Comparison of ENCODE assay signal across 8 cellular contexts in the genomic region with DNA sequence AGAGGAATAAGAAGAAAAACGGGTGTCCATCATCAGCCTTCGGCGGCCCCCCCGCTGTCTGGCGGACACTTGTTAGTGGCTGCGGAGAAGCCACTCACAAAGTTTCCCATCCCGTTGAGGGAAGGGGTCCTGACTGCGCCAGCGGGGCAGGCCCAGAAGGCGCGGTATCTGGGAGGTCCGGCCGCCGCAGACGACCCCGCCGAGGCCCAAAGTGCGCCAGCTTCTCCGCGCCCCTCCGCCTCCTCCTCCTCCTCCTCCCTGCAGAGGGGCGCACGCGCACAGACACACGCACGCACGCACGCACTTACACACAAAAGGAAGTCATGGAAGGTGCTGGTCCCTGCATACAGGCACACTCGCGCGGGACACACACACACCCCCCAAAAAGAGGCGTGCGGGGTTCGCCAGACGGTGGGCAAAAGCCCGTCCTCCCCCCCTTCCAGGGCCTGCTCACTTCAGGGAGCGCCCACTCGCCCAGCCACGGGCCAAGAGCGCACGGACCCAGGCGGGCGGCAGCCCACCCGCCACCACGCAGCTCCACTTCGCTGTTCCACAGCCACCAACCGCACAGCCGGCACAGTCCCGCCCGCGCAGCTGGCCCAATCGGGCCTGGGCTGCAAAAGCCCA. TPM values are rescaled to one million over a fixed set of nuclear protein-coding genes. Genes with fewer than 3 reads are reported as not detected.
DNase-seq lines count a peak whose midpoint lies in the region; ATAC-seq lines count a peak whose summit lies in the region.

No MANE protein-coding gene starts in this region.

- peak; percentile 58 for ATAC-seq in GM18907 (IDR thresholded peaks at IDR 0.05; ENCODE audit: unreplicated experiment)

- 57 to 68% methylated on average over 30 to 39 of the region's 52 CpGs for WGBS in mesodermal cell (ENCODE audit: insufficient coverage in 2 of 2), 2 experiments

- H3K9me3 Mint-ChIP-seq in activated CD4-positive, alpha-beta T cell treated with anti-CD3 and anti-CD28 coated beads, Interleukin-2, amount 10 ng/mL, durations not matched to agents 7 days and 5 days: no peaks in the 10 kb centered on the region

- H3K4me1 ChIP-seq in ACC112 (ENCODE audit: control insufficient read depth, insufficient read depth, low read length, unreplicated experiment) (peaks cover 18% of the 10 kb centered on the region), HUES6 (ENCODE audit: control insufficient read depth, insufficient read depth, low read length) (no peaks in the 10 kb centered on the region), mesodermal cell (ENCODE audit: control insufficient read depth, insufficient read depth, low read length, poor library complexity, severe bottlenecking) (no peaks in the 10 kb centered on the region)

- H3K4me3 Mint-ChIP-seq in activated CD4-positive, alpha-beta T cell treated with anti-CD3 and anti-CD28 coated beads, Interleukin-2, amount 10 ng/mL, durations not matched to agents 7 days and 5 days: peak overlapping the region; percentile 78

- peak overlapping the region; percentile 69 for H3K27ac Mint-ChIP-seq in activated CD4-positive, alpha-beta T cell treated with anti-CD3 and anti-CD28 coated beads, Interleukin-2, amount 10 ng/mL, durations not matched to agents 7 days and 5 days

- peaks cover 8% of the 10 kb centered on the region for H3K36me3 Mint-ChIP-seq in activated CD4-positive, alpha-beta T cell treated with anti-CD3 and anti-CD28 coated beads, Interleukin-2, amount 10 ng/mL, durations not matched to agents 7 days and 5 days (ENCODE audit: low read depth)

- peak overlapping the region; percentile 78 for H3K9ac ChIP-seq in HUES6 (ENCODE audit: low read length)

- no peaks in the 10 kb centered on the region for H3K27me3 Mint-ChIP-seq in activated CD4-positive, alpha-beta T cell treated with anti-CD3 and anti-CD28 coated beads, Interleukin-2, amount 10 ng/mL, durations not matched to agents 7 days and 5 days

- peak overlapping the region; percentile 74 for H2AFZ ChIP-seq in ACC112 (ENCODE audit: low read length, unreplicated experiment)

- peak overlapping the region; percentile 86 for H3K4me3 ChIP-seq in ACC112 (ENCODE audit: low read depth, low read length)
- peak overlapping the region; percentile 80 for H3K4me3 ChIP-seq in HUES6 (ENCODE audit: low read depth, low read length)
- peak overlapping the region; percentile 34 for H3K4me3 ChIP-seq in mesodermal cell (ENCODE audit: extremely low read depth, insufficient read depth, low read length, poor library complexity, severe bottlenecking)

- H3K27ac ChIP-seq in ACC112 (ENCODE audit: low read depth, low read length): no peak overlapping the region
- H3K27ac ChIP-seq in HUES6 (ENCODE audit: low read depth, low read length): peak overlapping the region; percentile 63; the same call in 1 of the 2 replicates
- H3K27ac ChIP-seq in mesodermal cell (ENCODE audit: low read depth, low read length, severe bottlenecking): no peak overlapping the region

- no peaks in the 10 kb centered on the region for H3K9me3 ChIP-seq in HUES6 (ENCODE audit: control insufficient read depth, insufficient read depth, low read depth, low read length)
- H3K9me3 ChIP-seq in mesodermal cell (ENCODE audit: control insufficient read depth, low read length): no peaks in the 10 kb centered on the region

- no peaks in the 10 kb centered on the region; the same call in 1 of the 2 replicates for H3K36me3 ChIP-seq in ACC112 (ENCODE audit: insufficient read depth, low read length)
- no peaks in the 10 kb centered on the region for H3K36me3 ChIP-seq in HUES6 (ENCODE audit: control insufficient read depth, insufficient read depth, low read length)
- H3K36me3 ChIP-seq in mesodermal cell (ENCODE audit: control insufficient read depth, insufficient read depth, low read length): peaks cover 4% of the 10 kb centered on the region

- CTCF ChIA-PET in activated CD4-positive, alpha-beta T cell treated with anti-CD3 and anti-CD28 coated beads, Interleukin-2, amount 10 ng/mL, durations not matched to agents 7 days and 5 days (lab: Charles Lee): interaction anchor here (1.0 kb wide), 1 partner anchor 36 kb away, joined by 3 read pairs; no protein-coding TSS in a partner anchor

- H3K4me1 Mint-ChIP-seq in activated CD4-positive, alpha-beta T cell treated with anti-CD3 and anti-CD28 coated beads, Interleukin-2, amount 10 ng/mL, durations not matched to agents 7 days and 5 days: peaks cover 47% of the 10 kb centered on the region

- POLR2A ChIA-PET in activated CD4-positive, alpha-beta T cell treated with anti-CD3 and anti-CD28 coated beads, Interleukin-2, amount 10 ng/mL, durations not matched to agents 7 days and 5 days (lab: Charles Lee): no interaction called here

- H3K79me2 ChIP-seq in ACC112 (ENCODE audit: control insufficient read depth, insufficient read depth, low read length, unreplicated experiment): peaks cover 91% of the 10 kb centered on the region

- H3K27me3 ChIP-seq in ACC112 (ENCODE audit: insufficient read depth, low read length): no peaks in the 10 kb centered on the region
- H3K27me3 ChIP-seq in HUES6 (ENCODE audit: control insufficient read depth, insufficient read depth, low read length): no peaks in the 10 kb centered on the region

- peak; percentile 58 for DNase-seq in activated CD4-positive, alpha-beta T cell treated with anti-CD3 and anti-CD28 coated beads, Interleukin-2, amount 10 ng/mL, durations not matched to agents 7 days and 5 days
- DNase-seq in effector CD8-positive, alpha-beta T cell (lab: John Stamatoyannopoulos, UW): peak; percentile 59
- peak; percentile 21 for DNase-seq in stimulated activated CD8-positive, alpha-beta memory T cell treated with anti-CD3 and anti-CD28 coated beads, Interleukin-7, amount 100 ng/mL, for 24 hours (ENCODE audit: low read depth)
- DNase-seq in NCI-H1694 (lab: John Stamatoyannopoulos, UW): no peak

RNA-seq across cellular contexts. Expression of gene ZNF148, which starts 18.0 kb away (rescaled TPM):
- total RNA-seq in activated CD4-positive, alpha-beta T cell treated with anti-CD3 and anti-CD28 coated beads, Interleukin-2, amount 10 ng/mL, durations not matched to agents 7 days and 5 days: 10 to 100 TPM; 39.3 to 46.1 TPM
- polyA plus RNA-seq in mesodermal cell (2013, experiment 1 of 2): 19.8 TPM
- polyA plus RNA-seq in mesodermal cell (2013, experiment 2 of 2): 19.4 TPM

Comparison
In these comparisons a context has a peak if more than half of its experiments do, and no peak if none do; other contexts are left out.
1. H3K4me3 ChIP-seq: peak in every context shown above with its lines; median percentile 86 in ACC112; 80 in HUES6; 34 in mesodermal cell.